ENCODE assay signal across 11 cellular contexts in genomic region chr11:113873241-113873626, GRCh38. TPM values are rescaled to one million over a fixed set of nuclear protein-coding genes. Genes with fewer than 3 reads are reported as not detected.
DNase-seq lines count a peak whose midpoint lies in the region; ATAC-seq, FAIRE-seq and TF ChIP-seq lines count a peak whose summit lies in the region.
"Had no signal": no experiment of that assay in that cellular context is flagged by ENCODE, and none has a peak within 500 bp of the region (broad histone marks: within the 10 kb centered on the region; RNA-seq: fewer than 3 reads in every experiment).

No MANE protein-coding gene starts in this region.

- intact Hi-C loops in pancreas (cut with DNase I): no loop called here

- no peak for ATAC-seq in GM18502 (IDR thresholded peaks at IDR 0.05; ENCODE audit: poor library complexity, unreplicated experiment)
- ATAC-seq in GM18868 (IDR thresholded peaks at IDR 0.05; ENCODE audit: unreplicated experiment): no peak
- no peak for ATAC-seq in pancreas

- H3K4me3 Mint-ChIP-seq in endothelial cell (ENCODE audit: unreplicated experiment) (peak overlapping the region; percentile 95), nephron (peak overlapping the region; percentile 84 to 94 (median 89))

- H3K4me1 ChIP-seq in NT2/D1 (ENCODE audit: insufficient read depth, insufficient read length) (no peaks in the 10 kb centered on the region), pancreas (peaks cover 0 to 12% (median 0%) of the 10 kb centered on the region in 3 donors)

- H3K9me3 Mint-ChIP-seq in endothelial cell (ENCODE audit: unreplicated experiment): no peaks in the 10 kb centered on the region
- no peaks in the 10 kb centered on the region for H3K9me3 Mint-ChIP-seq in nephron

- no peak for FAIRE-seq in pancreas (lab: Jason Lieb, UNC)

- H3K36me3 ChIP-seq in NT2/D1 (ENCODE audit: insufficient read depth, insufficient read length, low read length) (peaks cover 29% of the 10 kb centered on the region), pancreas (no peaks in the 10 kb centered on the region)

- H3K9me3 ChIP-seq in NT2/D1 (ENCODE audit: insufficient read depth, low read length) (no peaks in the 10 kb centered on the region), pancreas (no peaks in the 10 kb centered on the region)

- 48 to 52% methylated on average over 5 of the region's 5 CpGs for whole genome bisulfite sequencing in pancreas, 2 donors

- H3K27me3 ChIP-seq in NT2/D1 (ENCODE audit: insufficient read depth, insufficient read length): no peaks in the 10 kb centered on the region
- no peaks in the 10 kb centered on the region for H3K27me3 ChIP-seq in pancreas

- DNase-seq in ELF-1 (ENCODE audit: low read depth, low spot score): peak; percentile 52
- DNase-seq in NT2/D1 (ENCODE audit: low read depth, low spot score): no peak
- DNase-seq in endothelial cell (ENCODE audit: low spot score): no peak
- no peak for DNase-seq in NCI-H128 (lab: John Stamatoyannopoulos, UW; ENCODE audit: unreplicated experiment)
- no peak for DNase-seq in pancreas
- DNase-seq: NCI-H1694 had no signal

- H3K36me3 Mint-ChIP-seq in endothelial cell (ENCODE audit: low read depth, unreplicated experiment) (peaks cover 8% of the 10 kb centered on the region), nephron (ENCODE audit: low read depth) (peaks cover 4% of the 10 kb centered on the region)

- H3K4me3 ChIP-seq in NT2/D1 (ENCODE audit: insufficient read length, low read depth): peak overlapping the region; percentile 79
- no peak overlapping the region for H3K4me3 ChIP-seq in pancreas

- no peak overlapping the region for H3K27ac ChIP-seq in pancreas

- peak overlapping the region; percentile 64 for H3K9ac ChIP-seq in NT2/D1 (ENCODE audit: insufficient read length, low read depth)

- H3K4me1 Mint-ChIP-seq in endothelial cell (ENCODE audit: unreplicated experiment): peaks cover 54% of the 10 kb centered on the region
- peaks cover 50% of the 10 kb centered on the region for H3K4me1 Mint-ChIP-seq in nephron

- peaks cover 17% of the 10 kb centered on the region for H3K27me3 Mint-ChIP-seq in endothelial cell (ENCODE audit: unreplicated experiment)
- no peaks in the 10 kb centered on the region for H3K27me3 Mint-ChIP-seq in nephron (ENCODE audit: low read depth)

- H3K27ac Mint-ChIP-seq in endothelial cell (ENCODE audit: unreplicated experiment) (peak overlapping the region; percentile 38), nephron (peak overlapping the region; percentile 4 to 36 (median 21))

- TF ChIP-seq CTCF in endothelial cell (IDR thresholded peaks at IDR 0.05; ENCODE audit: unreplicated experiment) (no peak), nephron (IDR thresholded peaks at IDR 0.05; ENCODE audit: unreplicated experiment in 3 of 3) (no peak), pancreas (IDR thresholded peaks at IDR 0.05) (no peak)

RNA-seq across cellular contexts. Expression of gene USP28, which starts 2.1 kb away (rescaled TPM):
- 89.8 TPM for total RNA-seq in endothelial cell (ENCODE audit: unreplicated experiment)
- 10 to 100 TPM in 3 of 6 donors, 1 to 10 TPM in 3; 6.3 to 16.6 (median 9.8) TPM for total RNA-seq in pancreas
- polyA plus RNA-seq in pancreas: 1 to 10 TPM; 3.2 to 4.2 TPM

RNA-seq across cellular contexts. Expression of gene HTR3B, which starts 31.4 kb away (rescaled TPM):
- total RNA-seq in endothelial cell (ENCODE audit: unreplicated experiment): not detected
- total RNA-seq in pancreas: not detected
- polyA plus RNA-seq in pancreas: not detected
- total RNA-seq: epithelial cell of proximal tubule, urinary bladder had no signal
- polyA plus RNA-seq: urinary bladder had no signal
